ENCODE assay signal across 1 cellular context in genomic region chr1:99957818-99958217, GRCh38.
TF ChIP-seq lines count a peak whose summit lies in the region.

No MANE protein-coding gene starts in this region.

TF ChIP-seq in HepG2, 621 proteins besides CTCF, POLR2A, EP300 and RAD21:
- TF ChIP-seq ZBTB42 (CRISPR knock-in tag; IDR thresholded peaks at IDR 0.05): no peak
- no peak for TF ChIP-seq ZNF556 (CRISPR knock-in tag; IDR thresholded peaks at IDR 0.05; ENCODE audit: borderline replicate concordance)
- no peak for TF ChIP-seq THRA (CRISPR knock-in tag; IDR thresholded peaks at IDR 0.05; ENCODE audit: borderline replicate concordance)
- TF ChIP-seq MXI1 (IDR thresholded peaks at IDR 0.05; ENCODE audit: borderline replicate concordance, low read depth, low read length): no peak
- no peak for TF ChIP-seq ZNF512 (CRISPR knock-in tag; IDR thresholded peaks at IDR 0.05)
- no peak for TF ChIP-seq USF2 (IDR thresholded peaks at IDR 0.05; ENCODE audit: low read depth, low read length)
- TF ChIP-seq USF2 (CRISPR knock-in tag; IDR thresholded peaks at IDR 0.05; ENCODE audit: borderline replicate concordance): no peak
- no peak for TF ChIP-seq DNMT1 (CRISPR knock-in tag; IDR thresholded peaks at IDR 0.05)
- no peak for TF ChIP-seq ZNF563 (CRISPR knock-in tag; IDR thresholded peaks at IDR 0.05)
- TF ChIP-seq CHD2 (IDR thresholded peaks at IDR 0.05; ENCODE audit: low read depth, low read length): no peak
- no peak for TF ChIP-seq ERF (CRISPR knock-in tag; IDR thresholded peaks at IDR 0.05)
- no peak for TF ChIP-seq TRIM24 (CRISPR knock-in tag; IDR thresholded peaks at IDR 0.05)
- TF ChIP-seq ZNF543 (CRISPR knock-in tag; IDR thresholded peaks at IDR 0.05): no peak
- TF ChIP-seq GMEB1 (CRISPR knock-in tag; IDR thresholded peaks at IDR 0.05; ENCODE audit: borderline replicate concordance): no peak
- no peak for TF ChIP-seq AFF4 (CRISPR knock-in tag; IDR thresholded peaks at IDR 0.05)
- TF ChIP-seq TBX3 (IDR thresholded peaks at IDR 0.05; ENCODE audit: borderline replicate concordance): no peak
- TF ChIP-seq KLF12 (CRISPR knock-in tag; IDR thresholded peaks at IDR 0.05; ENCODE audit: borderline replicate concordance): no peak
- no peak for TF ChIP-seq ZNF180 (CRISPR knock-in tag; IDR thresholded peaks at IDR 0.05; ENCODE audit: borderline replicate concordance, low read depth)
- no peak for TF ChIP-seq BCLAF1 (IDR thresholded peaks at IDR 0.05)
- no peak for TF ChIP-seq ZNF619 (CRISPR knock-in tag; IDR thresholded peaks at IDR 0.05)
- TF ChIP-seq JUND (CRISPR knock-in tag; IDR thresholded peaks at IDR 0.05): no peak
TF ChIP-seq in HepG2: peak in this region for 0.
